ENCODE assay signal across 36 cellular contexts in genomic region chr1:49252917-49253316, GRCh38.
"Had no signal": no experiment of that assay in that cellular context is flagged by ENCODE, and none has a peak within 500 bp of the region (broad histone marks: within the 10 kb centered on the region; RNA-seq: fewer than 3 reads in every experiment).

No MANE protein-coding gene starts in this region.

- DNase-seq: Karpas-422, Kasumi-1, MG63, MM.1S, MV-4-11, NCI-H1048, NCI-H1092, NCI-H1092 treated with DMSO at 0.1 percent for 48 hours, NCI-H1105, NCI-H1105 treated with DMSO at 0.1 percent for 48 hours, NCI-H1417, NCI-H1417 treated with DMSO at 0.1 percent for 48 hours, NCI-H1436, NCI-H1436 treated with DMSO at 0.1 percent for 48 hours, NCI-H146, NCI-H1694, NCI-H1694 treated with DMSO at 0.1 percent for 48 hours, NCI-H187, NCI-H187 treated with DMSO at 0.1 percent for 48 hours, NCI-H1930, NCI-H2029, NCI-H2029 treated with DMSO at 0.1 percent for 48 hours, NCI-H2081, NCI-H2081 treated with DMSO at 0.1 percent for 48 hours, NCI-H2107, NCI-H2171, NCI-H2171 treated with DMSO at 0.1 percent for 48 hours, NCI-H2227 treated with DMSO at 0.1 percent for 48 hours, NCI-H226, NCI-H345, NCI-H446, NCI-H446 treated with DMSO at 0.1 percent for 48 hours, NCI-H510A, NCI-H510A treated with DMSO at 0.1 percent for 48 hours, NCI-H524, NCI-H524 treated with DMSO at 0.1 percent for 48 hours had no signal

- H3K36me3 ChIP-seq: MG63 had no signal

- H3K4me3 ChIP-seq: MG63 had no signal
